ENCODE assay signal across 32 cellular contexts in the genomic region with DNA sequence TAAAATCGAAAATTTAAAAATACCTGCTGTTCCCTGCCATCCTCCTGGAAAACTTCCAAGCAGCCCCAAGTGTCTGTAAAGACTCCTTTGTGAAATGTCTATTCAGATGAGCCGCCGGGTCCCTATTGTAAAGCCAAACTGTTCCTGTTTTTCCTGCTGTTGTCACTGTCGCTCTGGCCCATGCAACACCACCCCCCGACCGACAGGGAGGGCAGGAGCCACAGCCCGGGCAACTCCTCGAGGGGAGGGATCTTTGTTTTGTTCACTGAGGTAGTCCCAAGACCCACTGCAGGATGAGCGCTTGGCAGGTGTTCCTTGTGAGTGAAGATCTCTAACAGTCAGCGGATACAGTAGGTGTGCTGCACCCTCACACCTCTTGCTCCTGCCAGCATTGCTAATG.
"Had no signal": no experiment of that assay in that cellular context is flagged by ENCODE, and none has a peak within 500 bp of the region (broad histone marks: within the 10 kb centered on the region; RNA-seq: fewer than 3 reads in every experiment).

No MANE protein-coding gene starts in this region.

- H3K4me3 ChIP-seq: adrenal gland, body of pancreas, esophagus squamous epithelium, left ventricle myocardium inferior, lung, mucosa of descending colon, pancreas, psoas muscle, smooth muscle cell, stomach, thyroid gland, upper lobe of right lung had no signal

- H3K4me1 ChIP-seq: adrenal gland, body of pancreas, esophagus squamous epithelium, left ventricle myocardium inferior, pancreas, psoas muscle, stomach, upper lobe of right lung had no signal

- DNase-seq: activated CD4-positive, alpha-beta T cell treated with anti-CD3 and anti-CD28 coated beads for 48 hours; activated CD4-positive, alpha-beta T cell treated with anti-CD3 and anti-CD28 coated beads, Interleukin-2, amount 50 U/mL, for 48 hours; activated CD8-positive, alpha-beta memory T cell treated with anti-CD3 and anti-CD28 coated beads, Interleukin-2, amount 50 U/mL, for 4 hours; activated effector memory CD4-positive, alpha-beta T cell treated with anti-CD3 and anti-CD28 coated beads, Interleukin-2, amount 50 U/mL, for 16 hours; activated naive CD4-positive, alpha-beta T cell treated with anti-CD3 and anti-CD28 coated beads for 36 hours; activated naive CD8-positive, alpha-beta T cell treated with anti-CD3 and anti-CD28 coated beads for 36 hours; activated T-cell treated with anti-CD3 and anti-CD28 coated beads, Interleukin-2, amount 50 U/mL, for 1 hour; adrenal gland; body of pancreas; dermis blood vessel endothelial cell; effector CD4-positive, alpha-beta T cell; esophagus squamous epithelium; foreskin melanocyte; islet precursor cell; left ventricle myocardium inferior; mesendoderm; mucosa of descending colon; pancreas; psoas muscle; stimulated activated CD4-positive, alpha-beta T cell treated with anti-CD3 and anti-CD28 coated beads, Interleukin-15, amount 100 ng/mL, for 24 hours; stimulated activated CD4-positive, alpha-beta T cell treated with anti-CD3 and anti-CD28 coated beads, Interleukin-2, amount 100 ng/mL, for 24 hours; stimulated activated naive B cell treated with anti-CD40 and anti-IgM and Interleukin-4, amounts not matched to agents 10 μg/mL and 1 μg/mL and 100 μg/mL, for 72 hours; stomach; thyroid gland; upper lobe of right lung had no signal

- H3K4me3 Mint-ChIP-seq: activated naive CD4-positive, alpha-beta T cell treated with anti-CD3 and anti-CD28 coated beads for 36 hours; activated naive CD8-positive, alpha-beta T cell treated with anti-CD3 and anti-CD28 coated beads for 36 hours; activated T-helper 1 cell treated with anti-CD3 and anti-CD28 coated beads, Interleukin-12 subunit alpha, Interleukin-12 subunit beta, Interleukin-2, Interleukin-4 antibody, amounts not matched to agents 30 ng/mL and 10 ng/mL and 1 ng/mL, durations not matched to agents 14 hours and 24 hours and 36 hours; natural killer cell treated with Interleukin-12 subunit alpha and Interleukin-12 subunit beta and Interleukin-15 and Interleukin-18, amount 100 ng/mL, for 72 hours; stimulated activated naive B cell treated with anti-CD40 and anti-IgM and Interleukin-4, amounts not matched to agents 10 μg/mL and 1 μg/mL and 100 μg/mL, for 72 hours had no signal

- H3K27ac Mint-ChIP-seq: activated naive CD4-positive, alpha-beta T cell treated with anti-CD3 and anti-CD28 coated beads for 36 hours; activated naive CD8-positive, alpha-beta T cell treated with anti-CD3 and anti-CD28 coated beads for 36 hours; activated T-helper 1 cell treated with anti-CD3 and anti-CD28 coated beads, Interleukin-12 subunit alpha, Interleukin-12 subunit beta, Interleukin-2, Interleukin-4 antibody, amounts not matched to agents 30 ng/mL and 10 ng/mL and 1 ng/mL, durations not matched to agents 14 hours and 24 hours and 36 hours; natural killer cell treated with Interleukin-12 subunit alpha and Interleukin-12 subunit beta and Interleukin-15 and Interleukin-18, amount 100 ng/mL, for 72 hours; stimulated activated naive B cell treated with anti-CD40 and anti-IgM and Interleukin-4, amounts not matched to agents 10 μg/mL and 1 μg/mL and 100 μg/mL, for 72 hours had no signal

- H3K4me1 Mint-ChIP-seq: activated naive CD8-positive, alpha-beta T cell treated with anti-CD3 and anti-CD28 coated beads for 36 hours; stimulated activated naive B cell treated with anti-CD40 and anti-IgM and Interleukin-4, amounts not matched to agents 10 μg/mL and 1 μg/mL and 100 μg/mL, for 72 hours had no signal

- H3K9me3 Mint-ChIP-seq: activated naive CD4-positive, alpha-beta T cell treated with anti-CD3 and anti-CD28 coated beads for 36 hours; activated naive CD8-positive, alpha-beta T cell treated with anti-CD3 and anti-CD28 coated beads for 36 hours; activated T-helper 1 cell treated with anti-CD3 and anti-CD28 coated beads, Interleukin-12 subunit alpha, Interleukin-12 subunit beta, Interleukin-2, Interleukin-4 antibody, amounts not matched to agents 30 ng/mL and 10 ng/mL and 1 ng/mL, durations not matched to agents 14 hours and 24 hours and 36 hours; natural killer cell treated with Interleukin-12 subunit alpha and Interleukin-12 subunit beta and Interleukin-15 and Interleukin-18, amount 100 ng/mL, for 72 hours; stimulated activated naive B cell treated with anti-CD40 and anti-IgM and Interleukin-4, amounts not matched to agents 10 μg/mL and 1 μg/mL and 100 μg/mL, for 72 hours had no signal

- H3K36me3 ChIP-seq: adrenal gland, esophagus squamous epithelium, left ventricle myocardium inferior, neutrophil, pancreas, stomach, thyroid gland, upper lobe of right lung had no signal

- H3K36me3 Mint-ChIP-seq: activated naive CD8-positive, alpha-beta T cell treated with anti-CD3 and anti-CD28 coated beads for 36 hours; natural killer cell treated with Interleukin-12 subunit alpha and Interleukin-12 subunit beta and Interleukin-15 and Interleukin-18, amount 100 ng/mL, for 72 hours; stimulated activated naive B cell treated with anti-CD40 and anti-IgM and Interleukin-4, amounts not matched to agents 10 μg/mL and 1 μg/mL and 100 μg/mL, for 72 hours had no signal

- H3K9me3 ChIP-seq: adrenal gland, body of pancreas, esophagus squamous epithelium, left ventricle myocardium inferior, mucosa of descending colon, neutrophil, pancreas, psoas muscle, stomach, thyroid gland, upper lobe of right lung had no signal

- H3K27ac ChIP-seq: adrenal gland, body of pancreas, epithelial cell of prostate, esophagus squamous epithelium, left ventricle myocardium inferior, neutrophil, pancreas, psoas muscle, stomach, thyroid gland, upper lobe of right lung, VCaP had no signal

- H3K27me3 ChIP-seq: adrenal gland, body of pancreas, pancreas, thyroid gland, upper lobe of right lung had no signal

- H3K4me2 ChIP-seq: smooth muscle cell had no signal
